9 cellular contexts compared by ENCODE assay signal in genomic region chr3:11379238-11379823, GRCh38.
DNase-seq lines count a peak whose midpoint lies in the region; ATAC-seq and TF ChIP-seq lines count a peak whose summit lies in the region.
"Had no signal": no experiment of that assay in that cellular context is flagged by ENCODE, and none has a peak within 500 bp of the region (broad histone marks: within the 10 kb centered on the region; RNA-seq: fewer than 3 reads in every experiment).

No MANE protein-coding gene starts in this region.

- H3K27ac ChIP-seq in HEK293 (ENCODE audit: extremely low read depth, low read depth, low read length) (no peak overlapping the region; the same call in 1 of the 2 replicates), RWPE2 (ENCODE audit: poor library complexity, severe bottlenecking) (no peak overlapping the region)
- no peak overlapping the region for H3K27ac ChIP-seq in naive thymus-derived CD4-positive, alpha-beta T cell (ENCODE audit: low read depth, low read length)

- peaks cover 0 to 3% (median 0%) of the 10 kb centered on the region in 3 donors for H3K27me3 Mint-ChIP-seq in CD14-positive monocyte (ENCODE audit: low read depth in 3 of 3)
- no peaks in the 10 kb centered on the region for H3K27me3 Mint-ChIP-seq in naive thymus-derived CD4-positive, alpha-beta T cell
- H3K27me3 Mint-ChIP-seq: IgD-negative memory B cell had no signal

- POLR2A ChIA-PET in HEK293 (lab: Yijun Ruan, JAX): interaction anchor here (0.6 kb wide), 1 partner anchor 109 kb away, joined by 5 read pairs; no protein-coding TSS in a partner anchor
- POLR2A ChIA-PET in naive thymus-derived CD4-positive, alpha-beta T cell (lab: Charles Lee): interaction anchor here (0.7 to 1.0 kb wide), 2 partner anchors 106 to 201 kb away, joined by 3 read pairs; no protein-coding TSS in a partner anchor

- peaks cover 73 to 96% of the 10 kb centered on the region in 2 donors for H3K36me3 Mint-ChIP-seq in CD14-positive monocyte
- H3K36me3 Mint-ChIP-seq in naive thymus-derived CD4-positive, alpha-beta T cell: peaks cover 0 to 43% (median 19%) of the 10 kb centered on the region in 5 donors

- H3K9me3 Mint-ChIP-seq in CD14-positive monocyte: no peaks in the 10 kb centered on the region
- no peaks in the 10 kb centered on the region for H3K9me3 Mint-ChIP-seq in naive thymus-derived CD4-positive, alpha-beta T cell
- H3K9me3 Mint-ChIP-seq: IgD-negative memory B cell had no signal

- H3K27me3 ChIP-seq in RWPE2 (ENCODE audit: insufficient read depth, poor library complexity, severe bottlenecking) (no peaks in the 10 kb centered on the region), MG63 (no peaks in the 10 kb centered on the region)
- H3K27me3 ChIP-seq in naive thymus-derived CD4-positive, alpha-beta T cell (ENCODE audit: control insufficient read depth in 2 of 2, insufficient read depth in 2 of 2, low read length in 2 of 2): no peaks in the 10 kb centered on the region

- DNase-seq in CD14-positive monocyte (ENCODE audit: low spot score) (no peak), RWPE2 (ENCODE audit: low spot score) (no peak), erythroblast (lab: John Stamatoyannopoulos, UW) (peak; percentile 56 to 67), MG63 (no peak), GOT3 (lab: John Stamatoyannopoulos, UW) (no peak)
- peak in 7 of 9 donors; percentile 8 to 47 (median 41) for DNase-seq in naive thymus-derived CD4-positive, alpha-beta T cell

- H3K4me3 ChIP-seq in HEK293 (ENCODE audit: low read depth, low read length): no peak overlapping the region
- no peak overlapping the region for H3K4me3 ChIP-seq in RWPE2 (ENCODE audit: severe bottlenecking)
- no peak overlapping the region for H3K4me3 ChIP-seq in naive thymus-derived CD4-positive, alpha-beta T cell (ENCODE audit: low read length)
- H3K4me3 ChIP-seq in MG63: no peak overlapping the region

- CTCF ChIA-PET in HEK293 (lab: Yijun Ruan, JAX): interaction anchor here (0.6 to 7.1 kb wide), 41 partner anchors 9 to 796 kb away, joined by 3 to 165 read pairs (median 4); no protein-coding TSS in a partner anchor
- CTCF ChIA-PET in naive thymus-derived CD4-positive, alpha-beta T cell (lab: Charles Lee): interaction anchor here (0.7 to 3.9 kb wide), 17 partner anchors 10 to 454 kb away, joined by 3 to 35 read pairs (median 3); partner anchors contain the start of gene VGLL4

- peaks cover 2% of the 10 kb centered on the region for H3K4me1 Mint-ChIP-seq in CD14-positive monocyte
- no peaks in the 10 kb centered on the region for H3K4me1 Mint-ChIP-seq in naive thymus-derived CD4-positive, alpha-beta T cell
- H3K4me1 Mint-ChIP-seq: IgD-negative memory B cell had no signal

- H3K27ac Mint-ChIP-seq in CD14-positive monocyte: peak overlapping the region in 1 of 7 donors; percentile 51
- no peak overlapping the region for H3K27ac Mint-ChIP-seq in naive thymus-derived CD4-positive, alpha-beta T cell
- H3K27ac Mint-ChIP-seq: IgD-negative memory B cell had no signal

- H3K4me1 ChIP-seq in HEK293 (ENCODE audit: control insufficient read depth, insufficient read depth, low read length) (peaks cover 27% of the 10 kb centered on the region), RWPE2 (ENCODE audit: insufficient read depth, poor library complexity, severe bottlenecking) (peaks cover 6% of the 10 kb centered on the region)
- no peaks in the 10 kb centered on the region for H3K4me1 ChIP-seq in naive thymus-derived CD4-positive, alpha-beta T cell (ENCODE audit: control insufficient read depth in 2 of 2, insufficient read depth in 2 of 2, low read length in 2 of 2)

- no peak overlapping the region for H3K4me3 Mint-ChIP-seq in CD14-positive monocyte
- no peak overlapping the region for H3K4me3 Mint-ChIP-seq in naive thymus-derived CD4-positive, alpha-beta T cell
- H3K4me3 Mint-ChIP-seq: IgD-negative memory B cell had no signal

- no peaks in the 10 kb centered on the region for H3K9me3 ChIP-seq in HEK293 (ENCODE audit: control insufficient read depth, insufficient read depth, low read depth, low read length)
- no peaks in the 10 kb centered on the region for H3K9me3 ChIP-seq in RWPE2 (ENCODE audit: severe bottlenecking)
- H3K9me3 ChIP-seq in naive thymus-derived CD4-positive, alpha-beta T cell (ENCODE audit: control insufficient read depth in 2 of 3, low read length in 3 of 3): no peaks in the 10 kb centered on the region
- H3K9me3 ChIP-seq in MG63: no peaks in the 10 kb centered on the region

- TF ChIP-seq CTCF in CD14-positive monocyte (IDR thresholded peaks at IDR 0.05) (peak; percentile 54), HEK293 (tag by site-specific recombination; IDR thresholded peaks at IDR 0.05) (peak; percentile 67; the same call in 1 of the 2 replicates), RWPE2 (IDR thresholded peaks at IDR 0.05; ENCODE audit: poor library complexity, severe bottlenecking) (peak; percentile 68)

- H3K36me3 ChIP-seq in HEK293 (ENCODE audit: control insufficient read depth in 2 of 2, insufficient read depth in 1 of 2, low read length in 2 of 2): no peaks in the 10 kb centered on the region; a peak in 1 of 3 replicates
- H3K36me3 ChIP-seq in RWPE2 (ENCODE audit: low read depth): peaks cover 17% of the 10 kb centered on the region
- H3K36me3 ChIP-seq in naive thymus-derived CD4-positive, alpha-beta T cell (ENCODE audit: control insufficient read depth in 2 of 3, insufficient read depth in 3 of 3, low read length in 3 of 3): peaks cover 0 to 4% (median 0%) of the 10 kb centered on the region in 3 experiments
- H3K36me3 ChIP-seq in MG63: no peaks in the 10 kb centered on the region

- TF ChIP-seq POLR2A in erythroblast (IDR thresholded peaks at IDR 0.05; ENCODE audit: low read length): no peak

- ATAC-seq in RWPE2 (ENCODE audit: low read depth) (peak; percentile 58; the same call in 2 of the 3 replicates), HG03095 (IDR thresholded peaks at IDR 0.05; ENCODE audit: unreplicated experiment) (no peak)
- peak; percentile 40 for ATAC-seq in naive thymus-derived CD4-positive, alpha-beta T cell

- intact Hi-C loops in CD14-positive monocyte (cut with micrococcal nuclease): loop anchor here in 1 of 2 donors (2.0 to 10.0 kb wide), 2 partner anchors 273 to 425 kb away; no protein-coding TSS in a partner anchor
- intact Hi-C loops in naive thymus-derived CD4-positive, alpha-beta T cell (cut with micrococcal nuclease): loop anchor here (1.0 kb wide), 2 partner anchors 273 to 425 kb away; no protein-coding TSS in a partner anchor

TF ChIP-seq in HEK293, 187 proteins besides CTCF, POLR2A, EP300 and RAD21:
- TF ChIP-seq ZNF623 (tag by site-specific recombination; IDR thresholded peaks at IDR 0.05) (no peak), ZNF660 (tag by site-specific recombination; IDR thresholded peaks at IDR 0.05) (0 out of 2 replicates have a peak, but pooled peaks have one; percentile 74), KLF10 (tag by site-specific recombination; IDR thresholded peaks at IDR 0.05) (peak; percentile 47; the same call in 1 of the 2 replicates), ZNF654 (tag by site-specific recombination; IDR thresholded peaks at IDR 0.05; ENCODE audit: low read depth) (peak; percentile 85), ZBTB17 (tag by site-specific recombination; IDR thresholded peaks at IDR 0.05) (0 out of 2 replicates have a peak, but pooled peaks have one; percentile 19), ZNF629 (tag by site-specific recombination; IDR thresholded peaks at IDR 0.05) (no peak), ZNF843 (tag by site-specific recombination; IDR thresholded peaks at IDR 0.05) (no peak), ZNF513 (tag by site-specific recombination; IDR thresholded peaks at IDR 0.05) (peak; percentile 20; the same call in 1 of the 2 replicates), ZFP69B (tag by site-specific recombination; IDR thresholded peaks at IDR 0.05) (no peak), ZNF658 (tag by site-specific recombination; IDR thresholded peaks at IDR 0.05) (no peak)

Comparison
In these comparisons a context has a peak if more than half of its experiments do, and no peak if none do; other contexts are left out.
1. DNase-seq: peak in erythroblast (2 of 2) and naive thymus-derived CD4-positive, alpha-beta T cell (7 of 9); none in CD14-positive monocyte (single experiment), RWPE2 (single experiment), MG63 (single experiment) and GOT3 (single experiment).
2. Peak in every context shown above with its lines, with median percentiles within 50 percentile points of each other: CTCF ChIP-seq.